1 cellular context compared by ENCODE assay signal in genomic region chr1:21926065-21926464, GRCh38.
TF ChIP-seq lines count a peak whose summit lies in the region.

No MANE protein-coding gene starts in this region.

TF ChIP-seq in IMR-90, 13 proteins besides CTCF, POLR2A, EP300 and RAD21:
- TF ChIP-seq NFE2L2 (IDR thresholded peaks at IDR 0.05; ENCODE audit: low read depth, low read length) = no peak
- no peak for TF ChIP-seq RCOR1 (IDR thresholded peaks at IDR 0.05; ENCODE audit: insufficient replicate concordance, low read length)
TF ChIP-seq in IMR-90: peak in this region for 0.
